In the genomic region with DNA sequence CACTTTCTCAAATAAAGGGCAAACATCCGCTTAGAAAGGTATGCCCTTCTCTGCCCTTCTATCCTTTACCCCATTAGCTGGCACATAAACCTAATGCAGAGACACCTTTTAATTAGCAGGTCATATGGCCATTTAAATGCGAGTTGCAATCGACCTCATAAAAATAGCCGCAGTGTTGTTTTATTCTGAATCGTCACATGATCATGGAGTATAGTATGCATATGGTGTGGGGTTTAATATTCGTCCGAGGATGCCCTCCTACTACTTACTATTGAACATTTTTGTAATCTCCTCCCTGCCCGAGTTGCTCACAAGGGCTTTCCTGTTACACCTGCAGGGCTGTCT, we compare ENCODE assay signal across 8 cellular contexts.
DNase-seq lines count a peak whose midpoint lies in the region; ATAC-seq, FAIRE-seq and TF ChIP-seq lines count a peak whose summit lies in the region.

No MANE protein-coding gene starts in this region.

- intact Hi-C loops in activated CD8-positive, alpha-beta T cell treated with anti-CD3 and anti-CD28 coated beads for 36 hours (cut with micrococcal nuclease) = loop anchor here (5.0 kb wide), 1 partner anchor 720 kb away; no protein-coding TSS in a partner anchor

- H3K27me3 ChIP-seq in skeletal muscle satellite cell (ENCODE audit: control insufficient read depth, insufficient read depth, low read length) = no peaks in the 10 kb centered on the region

- CTCF ChIA-PET in activated CD8-positive, alpha-beta T cell treated with anti-CD3 and anti-CD28 coated beads for 36 hours (lab: Charles Lee) = interaction anchor here (0.7 to 7.4 kb wide), 21 partner anchors 10 to 719 kb away, joined by 3 to 81 read pairs (median 6); no protein-coding TSS in a partner anchor

- POLR2A ChIA-PET in activated CD8-positive, alpha-beta T cell treated with anti-CD3 and anti-CD28 coated beads for 36 hours (lab: Charles Lee) = interaction anchor here (0.6 to 1.1 kb wide), 6 partner anchors 18 to 179 kb away, joined by 3 to 4 read pairs (median 3); no protein-coding TSS in a partner anchor

- peak overlapping the region; percentile 85 for H3K4me3 ChIP-seq in GM12865 (ENCODE audit: low read depth, low read length)
- peak overlapping the region; percentile 73 for H3K4me3 ChIP-seq in skeletal muscle satellite cell (ENCODE audit: low read length)

- TF ChIP-seq POLR2A in GM12892 (IDR thresholded peaks at IDR 0.05; ENCODE audit: low read depth, low read length) = no peak

- no peaks in the 10 kb centered on the region for H3K9me3 Mint-ChIP-seq in activated CD8-positive, alpha-beta T cell treated with anti-CD3 and anti-CD28 coated beads for 36 hours

- no peak for ATAC-seq in activated CD8-positive, alpha-beta T cell treated with anti-CD3 and anti-CD28 coated beads for 36 hours

- H3K4me3 Mint-ChIP-seq in activated CD8-positive, alpha-beta T cell treated with anti-CD3 and anti-CD28 coated beads for 36 hours = peak overlapping the region; percentile 83

- H3K27ac Mint-ChIP-seq in activated CD8-positive, alpha-beta T cell treated with anti-CD3 and anti-CD28 coated beads for 36 hours = peak overlapping the region; percentile 92

- H3K4me1 Mint-ChIP-seq in activated CD8-positive, alpha-beta T cell treated with anti-CD3 and anti-CD28 coated beads for 36 hours (ENCODE audit: low read depth) = peaks cover 89% of the 10 kb centered on the region

- peaks cover 45% of the 10 kb centered on the region for H3K4me1 ChIP-seq in skeletal muscle satellite cell (ENCODE audit: control insufficient read depth, insufficient read depth, low read length)

- DNase-seq in GM12865 (ENCODE audit: low read depth) (no peak), germinal center (ENCODE audit: low spot score) (peak; percentile 6), NCI-H2107 (lab: John Stamatoyannopoulos, UW) (no peak), GM12892 (ENCODE audit: insufficient read length) (no peak), GM19240 (ENCODE audit: insufficient read length, low spot score) (no peak)
- no peak for DNase-seq in activated CD8-positive, alpha-beta T cell treated with anti-CD3 and anti-CD28 coated beads for 36 hours
- no peak for DNase-seq in activated effector memory CD4-positive, alpha-beta T cell treated with anti-CD3 and anti-CD28 coated beads, Interleukin-2, amount 50 U/mL, for 16 hours

- no peaks in the 10 kb centered on the region for H3K9me3 ChIP-seq in skeletal muscle satellite cell (replicated peaks; ENCODE audit: low read length)

- H3K4me2 ChIP-seq in skeletal muscle satellite cell (ENCODE audit: low read length) = peak overlapping the region; percentile 97

- no peak overlapping the region for H3K9ac ChIP-seq in skeletal muscle satellite cell (ENCODE audit: low read depth, low read length)

- H3K27me3 Mint-ChIP-seq in activated CD8-positive, alpha-beta T cell treated with anti-CD3 and anti-CD28 coated beads for 36 hours = no peaks in the 10 kb centered on the region

- FAIRE-seq in GM12892 (lab: Jason Lieb, UNC) = no peak

- TF ChIP-seq CTCF in GM12865 (IDR thresholded peaks at IDR 0.05; ENCODE audit: insufficient read depth, low read depth, low read length, missing control alignments) = no peak
- no peak for TF ChIP-seq CTCF in activated CD8-positive, alpha-beta T cell treated with anti-CD3 and anti-CD28 coated beads for 36 hours (IDR thresholded peaks at IDR 0.05)

- peaks cover 19% of the 10 kb centered on the region for H3K36me3 ChIP-seq in skeletal muscle satellite cell (ENCODE audit: insufficient read depth, low read length)

- H3K36me3 Mint-ChIP-seq in activated CD8-positive, alpha-beta T cell treated with anti-CD3 and anti-CD28 coated beads for 36 hours (ENCODE audit: low read depth) = peaks cover 24% of the 10 kb centered on the region
